ENCODE assay signal across 14 cellular contexts in genomic region chr3:197714251-197714650, GRCh38. TPM values are rescaled to one million over a fixed set of nuclear protein-coding genes. Genes with fewer than 3 reads are reported as not detected.
DNase-seq lines count a peak whose midpoint lies in the region; ATAC-seq and TF ChIP-seq lines count a peak whose summit lies in the region.
"Had no signal": no experiment of that assay in that cellular context is flagged by ENCODE, and none has a peak within 500 bp of the region (broad histone marks: within the 10 kb centered on the region; RNA-seq: fewer than 3 reads in every experiment).

No MANE protein-coding gene starts in this region.

- peaks cover 74% of the 10 kb centered on the region; the same call in 1 of the 2 replicates for H3K79me2 ChIP-seq in OCI-LY7 (ENCODE audit: insufficient read depth, low read depth, low read length)

- H3K27ac Mint-ChIP-seq in activated CD4-positive, alpha-beta T cell treated with anti-CD3 and anti-CD28 coated beads, Interleukin-2, amount 10 ng/mL, durations not matched to agents 7 days and 5 days: peak overlapping the region; percentile 46
- no peak overlapping the region for H3K27ac Mint-ChIP-seq in activated CD4-positive, alpha-beta T cell treated with anti-CD3 and anti-CD28 coated beads for 36 hours
- peak overlapping the region; percentile 60 for H3K27ac Mint-ChIP-seq in stimulated activated naive B cell treated with anti-CD40 and anti-IgM and Interleukin-4, amounts not matched to agents 10 μg/mL and 1 μg/mL and 100 μg/mL, for 72 hours
- no peak overlapping the region for H3K27ac Mint-ChIP-seq in Calu3 (ENCODE audit: unreplicated experiment)

- no peak overlapping the region for H3K4me3 Mint-ChIP-seq in activated CD4-positive, alpha-beta T cell treated with anti-CD3 and anti-CD28 coated beads, Interleukin-2, amount 10 ng/mL, durations not matched to agents 7 days and 5 days
- no peak overlapping the region for H3K4me3 Mint-ChIP-seq in activated CD4-positive, alpha-beta T cell treated with anti-CD3 and anti-CD28 coated beads for 36 hours
- peak overlapping the region in 1 of 2 donors; percentile 11 for H3K4me3 Mint-ChIP-seq in stimulated activated naive B cell treated with anti-CD40 and anti-IgM and Interleukin-4, amounts not matched to agents 10 μg/mL and 1 μg/mL and 100 μg/mL, for 72 hours
- no peak overlapping the region for H3K4me3 Mint-ChIP-seq in Calu3 (ENCODE audit: low read depth, unreplicated experiment)

- H3K9me3 ChIP-seq in OCI-LY7 (ENCODE audit: low read length): no peaks in the 10 kb centered on the region
- H3K9me3 ChIP-seq: ovary had no signal

- POLR2A ChIA-PET in activated CD4-positive, alpha-beta T cell treated with anti-CD3 and anti-CD28 coated beads, Interleukin-2, amount 10 ng/mL, durations not matched to agents 7 days and 5 days (lab: Charles Lee): no interaction called here
- POLR2A ChIA-PET in activated CD4-positive, alpha-beta T cell treated with anti-CD3 and anti-CD28 coated beads for 36 hours (lab: Charles Lee): no interaction called here
- POLR2A ChIA-PET in OCI-LY7 (lab: Charles Lee): interaction anchor here (0.7 to 6.8 kb wide), 6 partner anchors 8 to 39 kb away, joined by 3 to 41 read pairs (median 4); partner anchors contain the start of gene RUBCN

- no peaks in the 10 kb centered on the region for H3K27me3 Mint-ChIP-seq in activated CD4-positive, alpha-beta T cell treated with anti-CD3 and anti-CD28 coated beads, Interleukin-2, amount 10 ng/mL, durations not matched to agents 7 days and 5 days
- no peaks in the 10 kb centered on the region for H3K27me3 Mint-ChIP-seq in activated CD4-positive, alpha-beta T cell treated with anti-CD3 and anti-CD28 coated beads for 36 hours
- no peaks in the 10 kb centered on the region for H3K27me3 Mint-ChIP-seq in stimulated activated naive B cell treated with anti-CD40 and anti-IgM and Interleukin-4, amounts not matched to agents 10 μg/mL and 1 μg/mL and 100 μg/mL, for 72 hours
- no peaks in the 10 kb centered on the region for H3K27me3 Mint-ChIP-seq in Calu3 (ENCODE audit: unreplicated experiment)

- peak overlapping the region; percentile 73; the same call in 1 of the 2 replicates for H3K4me2 ChIP-seq in OCI-LY7 (ENCODE audit: low read length)

- peaks cover 38% of the 10 kb centered on the region for H3K4me1 Mint-ChIP-seq in activated CD4-positive, alpha-beta T cell treated with anti-CD3 and anti-CD28 coated beads, Interleukin-2, amount 10 ng/mL, durations not matched to agents 7 days and 5 days
- H3K4me1 Mint-ChIP-seq in activated CD4-positive, alpha-beta T cell treated with anti-CD3 and anti-CD28 coated beads for 36 hours: peaks cover 43% of the 10 kb centered on the region
- H3K4me1 Mint-ChIP-seq in stimulated activated naive B cell treated with anti-CD40 and anti-IgM and Interleukin-4, amounts not matched to agents 10 μg/mL and 1 μg/mL and 100 μg/mL, for 72 hours: peaks cover 31 to 76% of the 10 kb centered on the region in 2 donors
- peaks cover 26% of the 10 kb centered on the region for H3K4me1 Mint-ChIP-seq in Calu3 (ENCODE audit: low read depth, unreplicated experiment)

- H3K4me1 ChIP-seq in OCI-LY7 (ENCODE audit: insufficient read depth, low read length, poor library complexity, severe bottlenecking): peaks cover 55% of the 10 kb centered on the region

- CTCF ChIA-PET in activated CD4-positive, alpha-beta T cell treated with anti-CD3 and anti-CD28 coated beads, Interleukin-2, amount 10 ng/mL, durations not matched to agents 7 days and 5 days (lab: Charles Lee): interaction anchor here (0.6 to 1.5 kb wide), 4 partner anchors 11 to 27 kb away, joined by 3 to 6 read pairs (median 5); no protein-coding TSS in a partner anchor
- CTCF ChIA-PET in activated CD4-positive, alpha-beta T cell treated with anti-CD3 and anti-CD28 coated beads for 36 hours (lab: Charles Lee): interaction anchor here (1.3 kb wide), 1 partner anchor 21 kb away, joined by 7 read pairs; no protein-coding TSS in a partner anchor
- CTCF ChIA-PET in OCI-LY7 (lab: Charles Lee; ENCODE audit: unreplicated experiment) (no interaction called here), Calu3 (lab: Charles Lee) (no interaction called here)

- H3K36me3 ChIP-seq in OCI-LY7 (ENCODE audit: insufficient read depth, low read length): peaks cover 72% of the 10 kb centered on the region
- H3K36me3 ChIP-seq: ovary had no signal

- no peaks in the 10 kb centered on the region for H3K9me3 Mint-ChIP-seq in activated CD4-positive, alpha-beta T cell treated with anti-CD3 and anti-CD28 coated beads, Interleukin-2, amount 10 ng/mL, durations not matched to agents 7 days and 5 days
- H3K9me3 Mint-ChIP-seq in activated CD4-positive, alpha-beta T cell treated with anti-CD3 and anti-CD28 coated beads for 36 hours (ENCODE audit: low read depth): no peaks in the 10 kb centered on the region
- H3K9me3 Mint-ChIP-seq in stimulated activated naive B cell treated with anti-CD40 and anti-IgM and Interleukin-4, amounts not matched to agents 10 μg/mL and 1 μg/mL and 100 μg/mL, for 72 hours: no peaks in the 10 kb centered on the region
- no peaks in the 10 kb centered on the region for H3K9me3 Mint-ChIP-seq in Calu3 (ENCODE audit: low read depth, unreplicated experiment)

- H3K4me3 ChIP-seq in OCI-LY7 (ENCODE audit: low read depth, low read length, poor library complexity, severe bottlenecking): no peak overlapping the region
- H3K4me3 ChIP-seq: ovary had no signal

- H2AFZ ChIP-seq in OCI-LY7 (ENCODE audit: low read length): no peak overlapping the region

- 0 out of 2 replicates have a peak, but pooled peaks cover 5% of the 10 kb centered on the region for H4K20me1 ChIP-seq in OCI-LY7 (ENCODE audit: insufficient read depth, low read length)

- no peaks in the 10 kb centered on the region for H3K9me2 ChIP-seq in OCI-LY7 (ENCODE audit: insufficient read depth, low read length)

- BruUV-seq in OCI-LY7 (replicated peaks; lab: Mats Ljungman, UMichigan) (no TSS peak), Calu3 (replicated peaks; lab: Mats Ljungman, UMichigan) (no TSS peak)

- TF ChIP-seq CTCF in OCI-LY7 (conservative IDR thresholded peaks at IDR 0.05; ENCODE audit: low read length) (no peak), Calu3 (IDR thresholded peaks at IDR 0.05; ENCODE audit: unreplicated experiment) (no peak)

- H3K27ac ChIP-seq in OCI-LY7 (ENCODE audit: low read depth, low read length, poor library complexity, severe bottlenecking): no peak overlapping the region
- peak overlapping the region; percentile 95 for H3K27ac ChIP-seq in epithelial cell of prostate

- intact Hi-C loops in activated CD4-positive, alpha-beta T cell treated with anti-CD3 and anti-CD28 coated beads for 36 hours (cut with DNase I, micrococcal nuclease): loop anchor here in 1 of 2 experiments (5.0 kb wide), 2 partner anchors 133 to 358 kb away; no protein-coding TSS in a partner anchor
- intact Hi-C loops in OCI-LY7 (cut with micrococcal nuclease; ENCODE audit: unreplicated experiment) (no loop called here), Calu3 (cut with micrococcal nuclease; ENCODE audit: unreplicated experiment) (loop anchor here (5.0 kb wide), 1 partner anchor 78 kb away; the partner anchor contains the start of gene LRCH3)

- no peak for DNase-seq in activated CD4-positive, alpha-beta T cell treated with anti-CD3 and anti-CD28 coated beads, Interleukin-2, amount 10 ng/mL, durations not matched to agents 7 days and 5 days
- no peak for DNase-seq in activated CD4-positive, alpha-beta T cell treated with anti-CD3 and anti-CD28 coated beads for 36 hours
- DNase-seq in OCI-LY7 (ENCODE audit: low spot score) (no peak), epithelial cell of prostate (ENCODE audit: low read depth, low spot score) (no peak), Calu3 (no peak)
- no peak for DNase-seq in stimulated activated naive B cell treated with anti-CD40 and anti-IgM and Interleukin-4, amounts not matched to agents 10 μg/mL and 1 μg/mL and 100 μg/mL, for 72 hours
- DNase-seq: DMS153; effector memory CD4-positive, alpha-beta T cell; GOT3; NCI-H1694; NCI-H82; ovary had no signal

- ATAC-seq in activated CD4-positive, alpha-beta T cell treated with anti-CD3 and anti-CD28 coated beads for 36 hours: no peak
- ATAC-seq in stimulated activated naive B cell treated with anti-CD40 and anti-IgM and Interleukin-4, amounts not matched to agents 10 μg/mL and 1 μg/mL and 100 μg/mL, for 72 hours (replicated peaks): no peak
- ATAC-seq in GM18520 (IDR thresholded peaks at IDR 0.05; ENCODE audit: unreplicated experiment): no peak
- no peak for ATAC-seq in GM18519 (IDR thresholded peaks at IDR 0.05; ENCODE audit: low FRiP score, unreplicated experiment)

- H3K36me3 Mint-ChIP-seq in activated CD4-positive, alpha-beta T cell treated with anti-CD3 and anti-CD28 coated beads, Interleukin-2, amount 10 ng/mL, durations not matched to agents 7 days and 5 days (ENCODE audit: low read depth): peaks cover 43% of the 10 kb centered on the region
- H3K36me3 Mint-ChIP-seq in activated CD4-positive, alpha-beta T cell treated with anti-CD3 and anti-CD28 coated beads for 36 hours (ENCODE audit: low read depth): peaks cover 37% of the 10 kb centered on the region
- peaks cover 45 to 58% of the 10 kb centered on the region in 2 donors for H3K36me3 Mint-ChIP-seq in stimulated activated naive B cell treated with anti-CD40 and anti-IgM and Interleukin-4, amounts not matched to agents 10 μg/mL and 1 μg/mL and 100 μg/mL, for 72 hours
- peaks cover 5% of the 10 kb centered on the region for H3K36me3 Mint-ChIP-seq in Calu3 (ENCODE audit: insufficient read depth, unreplicated experiment)

RNA-seq across cellular contexts. Expression of gene RUBCN, which starts 22.5 kb away (rescaled TPM):
- 10 to 100 TPM; 43.3 to 44.5 TPM for total RNA-seq in activated CD4-positive, alpha-beta T cell treated with anti-CD3 and anti-CD28 coated beads, Interleukin-2, amount 10 ng/mL, durations not matched to agents 7 days and 5 days
- 10 to 100 TPM; 22.7 to 23.4 TPM for total RNA-seq in activated CD4-positive, alpha-beta T cell treated with anti-CD3 and anti-CD28 coated beads for 36 hours
- 37.1 and 45.1 TPM in 2 replicates for total RNA-seq in OCI-LY7 (2014; rRNA removed; shearing (Covaris generic))
- total RNA-seq in OCI-LY7 (2022): 48.4 and 56.7 TPM in 2 replicates
- total RNA-seq in Calu3 (2022): 22.9 and 32.2 TPM in 2 replicates

RNA-seq across cellular contexts. Expression of gene FYTTD1, which starts 35.4 kb away (rescaled TPM):
- 10 to 100 TPM; 35.7 to 38.8 TPM for total RNA-seq in activated CD4-positive, alpha-beta T cell treated with anti-CD3 and anti-CD28 coated beads, Interleukin-2, amount 10 ng/mL, durations not matched to agents 7 days and 5 days
- total RNA-seq in activated CD4-positive, alpha-beta T cell treated with anti-CD3 and anti-CD28 coated beads for 36 hours: 10 to 100 TPM; 20.7 to 25.6 TPM
- 47.6 and 63.8 TPM in 2 replicates for total RNA-seq in OCI-LY7 (2014; rRNA removed; shearing (Covaris generic))
- total RNA-seq in OCI-LY7 (2022): 49.2 and 57.8 TPM in 2 replicates
- total RNA-seq in Calu3 (2022): 37.4 and 37.6 TPM in 2 replicates

Comparison
In these comparisons a context has a peak if more than half of its experiments do, and no peak if none do; other contexts are left out.
1. H3K27ac Mint-ChIP-seq: peak in activated CD4-positive, alpha-beta T cell treated with anti-CD3 and anti-CD28 coated beads, Interleukin-2, amount 10 ng/mL, durations not matched to agents 7 days and 5 days (single experiment) and stimulated activated naive B cell treated with anti-CD40 and anti-IgM and Interleukin-4, amounts not matched to agents 10 μg/mL and 1 μg/mL and 100 μg/mL, for 72 hours (single experiment); none in activated CD4-positive, alpha-beta T cell treated with anti-CD3 and anti-CD28 coated beads for 36 hours (single experiment) and Calu3 (single experiment).
2. CTCF ChIA-PET loops: an anchor here in activated CD4-positive, alpha-beta T cell treated with anti-CD3 and anti-CD28 coated beads, Interleukin-2, amount 10 ng/mL, durations not matched to agents 7 days and 5 days (0.6 to 1.5 kb wide) and activated CD4-positive, alpha-beta T cell treated with anti-CD3 and anti-CD28 coated beads for 36 hours (1.3 kb wide); none called in OCI-LY7 and Calu3.